20 cellular contexts compared by ENCODE assay signal in genomic region chr1:203547147-203547546, GRCh38. TPM values are rescaled to one million over a fixed set of nuclear protein-coding genes. Genes with fewer than 3 reads are reported as not detected.
A peak's percentile ranks its signal among the peaks of the same experiment; 100 is the strongest.
DNase-seq lines count a peak whose midpoint lies in the region; ATAC-seq and TF ChIP-seq lines count a peak whose summit lies in the region.
"Had no signal": no experiment of that assay in that cellular context is flagged by ENCODE, and none has a peak within 500 bp of the region (broad histone marks: within the 10 kb centered on the region; RNA-seq: fewer than 3 reads in every experiment).

No MANE protein-coding gene starts in this region.

- no peak for TF ChIP-seq POLR2A in vagina (IDR thresholded peaks at IDR 0.05)
- no peak for TF ChIP-seq POLR2A in upper lobe of left lung (IDR thresholded peaks at IDR 0.05)

- TF ChIP-seq EP300 in upper lobe of left lung (IDR thresholded peaks at IDR 0.05) = no peak

- intact Hi-C loops in psoas muscle (cut with DNase I) (no loop called here), vagina (cut with DNase I) (no loop called here)

- CTCF ChIA-PET in HEK293T (lab: Yijun Ruan, JAX) = no interaction called here

- POLR2A ChIA-PET in HEK293T (lab: Yijun Ruan, JAX) = no interaction called here

- peak overlapping the region; percentile 86 for H3K9ac ChIP-seq in adipocyte (ENCODE audit: low read length)

- H3K4me3 ChIP-seq in adipocyte (ENCODE audit: low read length) (peak overlapping the region; percentile 47), psoas muscle (no peak overlapping the region), vagina (no peak overlapping the region), upper lobe of left lung (no peak overlapping the region)

- H3K36me3 ChIP-seq in adipocyte (ENCODE audit: control insufficient read depth, insufficient read depth, low read length, severe bottlenecking) (no peaks in the 10 kb centered on the region), psoas muscle (ENCODE audit: insufficient read depth in 1 of 2, low read depth in 1 of 2) (no peaks in the 10 kb centered on the region), vagina (no peaks in the 10 kb centered on the region), upper lobe of left lung (no peaks in the 10 kb centered on the region)

- no peak overlapping the region for H3K27ac ChIP-seq in psoas muscle
- H3K27ac ChIP-seq in vagina = peak overlapping the region; percentile 46
- H3K27ac ChIP-seq in upper lobe of left lung = no peak overlapping the region

- peaks cover 45% of the 10 kb centered on the region for H3K4me1 ChIP-seq in adipocyte (ENCODE audit: control insufficient read depth, insufficient read depth, low read length)
- H3K4me1 ChIP-seq in psoas muscle = no peaks in the 10 kb centered on the region
- H3K4me1 ChIP-seq in vagina = peaks cover 15% of the 10 kb centered on the region
- no peaks in the 10 kb centered on the region for H3K4me1 ChIP-seq in upper lobe of left lung

- WGBS in psoas muscle, 3 donors = 77 to 87% (median 79%) methylated on average over 4 of the region's 4 CpGs
- 76 to 95% methylated on average over 4 of the region's 4 CpGs for WGBS in upper lobe of left lung, 2 donors

- H3K27me3 ChIP-seq in adipocyte (replicated peaks; ENCODE audit: control insufficient read depth, insufficient read depth, low read length) (no peaks in the 10 kb centered on the region), psoas muscle (ENCODE audit: insufficient read depth in 3 of 3, low read length in 2 of 3) (no peaks in the 10 kb centered on the region), vagina (no peaks in the 10 kb centered on the region), upper lobe of left lung (no peaks in the 10 kb centered on the region)

- no peaks in the 10 kb centered on the region for H3K9me3 ChIP-seq in adipocyte (ENCODE audit: control insufficient read depth, low read length)
- no peaks in the 10 kb centered on the region for H3K9me3 ChIP-seq in psoas muscle
- H3K9me3 ChIP-seq in vagina = no peaks in the 10 kb centered on the region
- H3K9me3 ChIP-seq in upper lobe of left lung = no peaks in the 10 kb centered on the region

- DNase-seq in NCI-H524 treated with DMSO at 0.1 percent for 48 hours (lab: John Stamatoyannopoulos, UW) (peak; percentile 60), adipocyte (ENCODE audit: low read depth) (no peak), psoas muscle (no peak), vagina (ENCODE audit: extremely low spot score in 2 of 2) (no peak), upper lobe of left lung (no peak), DMS 273 (lab: John Stamatoyannopoulos, UW; ENCODE audit: unreplicated experiment) (no peak), HEK293T (ENCODE audit: extremely low spot score) (no peak)
- DNase-seq: COR-L47, GDM1, HCEC 1CT, MM.1S, NCI-H1092, NCI-H146, NCI-H2029 treated with DMSO at 0.1 percent for 48 hours, NCI-H774, RPMI8226, SHP77 treated with DMSO at 0.1 percent for 48 hours had no signal

- TF ChIP-seq CTCF in psoas muscle (IDR thresholded peaks at IDR 0.05) = no peak
- TF ChIP-seq CTCF in vagina (IDR thresholded peaks at IDR 0.05) = no peak
- TF ChIP-seq CTCF in upper lobe of left lung (IDR thresholded peaks at IDR 0.05) = no peak

- ATAC-seq in psoas muscle (peak in 3 of 4 donors; percentile 31 to 68 (median 33)), upper lobe of left lung (ENCODE audit: low FRiP score in 2 of 2) (no peak)

TF ChIP-seq in HEK293T, 16 proteins besides CTCF, POLR2A, EP300 and RAD21:
- TF ChIP-seq FOXM1 (IDR thresholded peaks at IDR 0.05; ENCODE audit: borderline replicate concordance) = no peak
- no peak for TF ChIP-seq TARDBP (IDR thresholded peaks at IDR 0.05)
- no peak for TF ChIP-seq PKNOX1 (IDR thresholded peaks at IDR 0.05)
- no peak for TF ChIP-seq BHLHE40 (IDR thresholded peaks at IDR 0.05; ENCODE audit: borderline replicate concordance)
- TF ChIP-seq L3MBTL2 (conservative IDR thresholded peaks at IDR 0.05) = no peak
- no peak for TF ChIP-seq FOXA1 (IDR thresholded peaks at IDR 0.05)
- no peak for TF ChIP-seq CTBP1 (IDR thresholded peaks at IDR 0.05; ENCODE audit: borderline replicate concordance)
- TF ChIP-seq ZNF384 (IDR thresholded peaks at IDR 0.05) = no peak
- TF ChIP-seq LEF1 (IDR thresholded peaks at IDR 0.05; ENCODE audit: borderline replicate concordance) = no peak
- TF ChIP-seq SUZ12 (IDR thresholded peaks at IDR 0.05) = no peak
- no peak for TF ChIP-seq FOXK2 (IDR thresholded peaks at IDR 0.05)
- no peak for TF ChIP-seq ELF4 (IDR thresholded peaks at IDR 0.05)
- TF ChIP-seq ARNT (IDR thresholded peaks at IDR 0.05) = no peak
- no peak for TF ChIP-seq HDGF (IDR thresholded peaks at IDR 0.05; ENCODE audit: borderline replicate concordance)
- no peak for TF ChIP-seq SP1 (IDR thresholded peaks at IDR 0.05)
- TF ChIP-seq NFRKB (IDR thresholded peaks at IDR 0.05) = no peak
TF ChIP-seq in HEK293T: peak in this region for 0.

RNA-seq across cellular contexts. Expression of gene OPTC, which starts 53.2 kb away (rescaled TPM):
- total RNA-seq in psoas muscle (not detected), vagina (not detected), upper lobe of left lung (not detected)
- polyA plus RNA-seq in psoas muscle = not detected
- total RNA-seq: Daoy, LHCN-M2, NCI-H460 had no signal

Comparison
In these comparisons a context has a peak if more than half of its experiments do, and no peak if none do; other contexts are left out.
1. ATAC-seq: peak in psoas muscle (3 of 4); none in upper lobe of left lung (0 of 2).